ENCODE assay signal across 10 cellular contexts in the genomic region with DNA sequence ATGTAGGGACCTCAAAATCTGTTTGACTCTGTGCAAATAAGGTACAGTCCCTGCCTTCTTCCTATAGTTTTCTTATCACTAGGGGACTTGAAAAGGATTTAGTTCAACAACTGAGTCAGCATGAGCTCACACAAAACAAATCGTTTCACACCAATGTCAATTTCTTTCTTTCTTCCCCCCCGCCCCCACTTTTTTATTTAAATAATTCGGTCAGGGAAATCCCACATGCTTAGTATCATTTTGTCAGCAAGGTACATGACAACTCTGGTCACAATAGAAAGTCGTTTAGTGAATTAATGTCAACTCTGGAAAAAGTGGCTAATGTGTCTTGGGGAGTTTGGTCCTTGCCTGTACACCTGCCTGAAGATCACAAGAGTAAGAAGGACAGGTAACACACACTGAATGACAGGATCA.
A peak's percentile ranks its signal among the peaks of the same experiment; 100 is the strongest.
DNase-seq lines count a peak whose midpoint lies in the region; ATAC-seq, FAIRE-seq and TF ChIP-seq lines count a peak whose summit lies in the region.
"Had no signal": no experiment of that assay in that cellular context is flagged by ENCODE, and none has a peak within 500 bp of the region (broad histone marks: within the 10 kb centered on the region; RNA-seq: fewer than 3 reads in every experiment).

No MANE protein-coding gene starts in this region.

- H3K4me2 ChIP-seq in parathyroid adenoma (ENCODE audit: low read length): no peak overlapping the region

- H3K27ac ChIP-seq in parathyroid adenoma (no peak overlapping the region), thyroid gland (no peak overlapping the region)
- H3K27ac ChIP-seq: body of pancreas, thoracic aorta had no signal

- H3K27ac Mint-ChIP-seq in type B pancreatic cell: no peak overlapping the region

- no peaks in the 10 kb centered on the region for H3K27me3 ChIP-seq in parathyroid adenoma (ENCODE audit: control insufficient read depth, insufficient read depth, low read length)
- no peaks in the 10 kb centered on the region for H3K27me3 ChIP-seq in thyroid gland
- H3K27me3 ChIP-seq: body of pancreas had no signal

- no peak overlapping the region for H3K9ac ChIP-seq in parathyroid adenoma

- no peaks in the 10 kb centered on the region for H3K79me2 ChIP-seq in parathyroid adenoma

- 83 to 86% methylated on average over 4 of the region's 4 CpGs for WGBS in thyroid gland, 2 donors

- H3K9me3 ChIP-seq in parathyroid adenoma (ENCODE audit: control insufficient read depth, low read length): no peaks in the 10 kb centered on the region
- H3K9me3 ChIP-seq in thyroid gland: no peaks in the 10 kb centered on the region
- H3K9me3 ChIP-seq: body of pancreas, thoracic aorta had no signal

- no peak overlapping the region for H3K4me3 Mint-ChIP-seq in type B pancreatic cell

- H3K36me3 Mint-ChIP-seq in type B pancreatic cell: no peaks in the 10 kb centered on the region

- H3K36me3 ChIP-seq in parathyroid adenoma (ENCODE audit: control insufficient read depth, insufficient read depth, low read length): no peaks in the 10 kb centered on the region
- H3K36me3 ChIP-seq in thyroid gland: no peaks in the 10 kb centered on the region
- H3K36me3 ChIP-seq: thoracic aorta had no signal

- DNase-seq in GM18507 (ENCODE audit: extremely low spot score, insufficient read length, low read depth) (no peak), thyroid gland (no peak), NCI-H146 (lab: John Stamatoyannopoulos, UW) (no peak), RKO (ENCODE audit: low spot score) (no peak), type B pancreatic cell (ENCODE audit: extremely low spot score, unreplicated experiment) (no peak)
- DNase-seq: body of pancreas had no signal

- H2AFZ ChIP-seq in parathyroid adenoma: peak overlapping the region; percentile 72

- H3K4me3 ChIP-seq in parathyroid adenoma (ENCODE audit: low read depth, low read length) (no peak overlapping the region), thyroid gland (replicated peaks in 1 of 3) (no peak overlapping the region)
- H3K4me3 ChIP-seq: body of pancreas, thoracic aorta had no signal

- H3K9me3 Mint-ChIP-seq in type B pancreatic cell: peaks cover 6% of the 10 kb centered on the region

- intact Hi-C loops in thyroid gland (cut with DNase I): no loop called here

- ATAC-seq in GM21381 (IDR thresholded peaks at IDR 0.05; ENCODE audit: unreplicated experiment) (peak; percentile 33), HG03460 (IDR thresholded peaks at IDR 0.05; ENCODE audit: unreplicated experiment) (peak; percentile 20)
- ATAC-seq: body of pancreas had no signal

- TF ChIP-seq POLR2A in thyroid gland (IDR thresholded peaks at IDR 0.05): no peak

- no peak for TF ChIP-seq CTCF in parathyroid adenoma (IDR thresholded peaks at IDR 0.05)
- no peak for TF ChIP-seq CTCF in thyroid gland (IDR thresholded peaks at IDR 0.05)
- TF ChIP-seq CTCF in type B pancreatic cell (conservative IDR thresholded peaks at IDR 0.05): no peak

- H3K4me1 ChIP-seq in parathyroid adenoma (peaks cover 41% of the 10 kb centered on the region), thyroid gland (peaks cover 0 to 9% of the 10 kb centered on the region in 2 donors)

- H3K27me3 Mint-ChIP-seq in type B pancreatic cell: no peaks in the 10 kb centered on the region

- H3K4me1 Mint-ChIP-seq in type B pancreatic cell (ENCODE audit: unreplicated experiment): peaks cover 28% of the 10 kb centered on the region

- peak; percentile 95 for FAIRE-seq in GM18507 (lab: Jason Lieb, UNC)
